8 cellular contexts compared by ENCODE assay signal in the genomic region with DNA sequence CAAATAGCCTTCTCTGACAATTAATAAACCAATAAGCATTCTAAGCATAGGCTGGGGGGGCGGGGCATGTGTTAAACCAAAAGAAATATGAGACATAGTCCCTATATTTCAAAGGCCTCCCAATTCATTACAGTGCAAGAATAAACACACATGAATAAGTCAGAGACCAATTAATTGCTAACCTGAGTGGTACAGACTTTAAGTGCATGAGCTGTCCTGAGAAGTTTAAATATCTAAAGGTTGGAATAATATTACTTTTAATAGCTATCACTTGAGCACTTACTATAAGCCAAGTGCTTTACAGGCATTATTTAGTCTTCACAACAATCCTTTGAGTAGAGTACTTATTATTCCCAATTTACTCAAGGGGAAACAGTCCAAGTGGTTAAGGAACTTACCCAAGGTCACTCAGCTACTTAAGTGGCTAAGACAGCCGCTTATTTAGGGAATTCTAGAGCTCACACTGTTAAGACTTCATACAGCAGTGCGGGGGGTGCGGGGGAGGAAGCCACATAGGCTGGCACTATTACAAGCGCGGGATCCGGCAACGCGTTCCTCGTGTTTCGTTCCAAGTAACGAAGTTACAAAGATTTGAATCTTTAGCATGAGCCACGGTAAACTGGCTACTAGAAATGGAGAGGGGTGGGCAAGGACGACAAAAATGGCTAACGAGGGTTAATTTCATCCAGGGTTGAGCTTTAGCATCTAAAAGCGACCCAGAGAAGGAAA. TPM values are rescaled to one million over a fixed set of nuclear protein-coding genes. Genes with fewer than 3 reads are reported as not detected.
DNase-seq lines count a peak whose midpoint lies in the region; ATAC-seq and TF ChIP-seq lines count a peak whose summit lies in the region.

No MANE protein-coding gene starts in this region.

- H3K9me3 ChIP-seq in liver (ENCODE audit: control insufficient read depth in 4 of 4, low read length in 3 of 4) (no peaks in the 10 kb centered on the region), subcutaneous abdominal adipose tissue (ENCODE audit: control insufficient read depth in 5 of 5, low read length in 5 of 5) (peaks cover 0 to 6% (median 0%) of the 10 kb centered on the region in 5 donors)

- H3K36me3 ChIP-seq in liver (ENCODE audit: control insufficient read depth in 4 of 4, insufficient read depth in 3 of 4, low read depth in 1 of 4, low read length in 3 of 4), result no peaks in the 10 kb centered on the region
- no peaks in the 10 kb centered on the region for H3K36me3 ChIP-seq in subcutaneous abdominal adipose tissue (ENCODE audit: control insufficient read depth in 5 of 5, insufficient read depth in 5 of 5, low read length in 5 of 5)

- H3K27ac ChIP-seq in liver (ENCODE audit: low read depth in 1 of 2, low read length in 2 of 2) (peak overlapping the region in 1 of 2 donors; percentile 81), subcutaneous abdominal adipose tissue (ENCODE audit: low read depth, low read length) (peak overlapping the region; percentile 82)

- H3K4me1 ChIP-seq in liver (ENCODE audit: control insufficient read depth in 4 of 4, insufficient read depth in 4 of 4, low read length in 3 of 4) (peaks cover 1 to 5% (median 4%) of the 10 kb centered on the region in 4 donors), subcutaneous abdominal adipose tissue (ENCODE audit: control insufficient read depth in 5 of 5, insufficient read depth in 5 of 5, low read length in 5 of 5) (peaks cover 0 to 16% (median 11%) of the 10 kb centered on the region in 5 donors)

- WGBS in liver, result 10% methylated on average over 16 of the region's 16 CpGs

- no peak for TF ChIP-seq RAD21 in liver (IDR thresholded peaks at IDR 0.05)

- H3K27me3 ChIP-seq in liver (ENCODE audit: control insufficient read depth in 4 of 4, insufficient read depth in 4 of 4, low read length in 3 of 4) (no peaks in the 10 kb centered on the region), subcutaneous abdominal adipose tissue (ENCODE audit: control insufficient read depth in 5 of 5, insufficient read depth in 4 of 5, low read length in 5 of 5) (no peaks in the 10 kb centered on the region)

- in situ Hi-C loops in astrocyte of the spinal cord (cut with HindIII; ENCODE audit: low sequenced_read_pairs), result no loop called here

- TF ChIP-seq CTCF in astrocyte of the spinal cord (IDR thresholded peaks at IDR 0.05; ENCODE audit: low read depth, low read length), result no peak
- TF ChIP-seq CTCF in liver (IDR thresholded peaks at IDR 0.05; ENCODE audit: low read depth, low read length, missing input control), result no peak

- no peak for ATAC-seq in HG03520 (IDR thresholded peaks at IDR 0.05; ENCODE audit: unreplicated experiment)
- no peak for ATAC-seq in GM21825 (IDR thresholded peaks at IDR 0.05; ENCODE audit: unreplicated experiment)

- H3K9ac ChIP-seq in liver (ENCODE audit: low read depth in 1 of 2, low read length in 2 of 2) (peak overlapping the region; percentile 35 to 66), subcutaneous abdominal adipose tissue (ENCODE audit: low read length in 5 of 5) (peak overlapping the region; percentile 29 to 83 (median 77))

- peak; percentile 32 for DNase-seq in ELF-1 (ENCODE audit: low read depth, low spot score)
- peak; percentile 45 for DNase-seq in NCI-H2227 (lab: John Stamatoyannopoulos, UW; ENCODE audit: unreplicated experiment)
- DNase-seq in astrocyte of the spinal cord (ENCODE audit: low read depth, low spot score), result peak; percentile 25
- no peak for DNase-seq in cerebellar nuclear complex (lab: John Stamatoyannopoulos, UW)

- H3K4me3 ChIP-seq in astrocyte of the spinal cord (ENCODE audit: low read depth, low read length), result peak overlapping the region; percentile 86
- H3K4me3 ChIP-seq in liver (ENCODE audit: low read depth in 1 of 3, low read length in 3 of 3), result peak overlapping the region; percentile 77 to 83 (median 78)
- H3K4me3 ChIP-seq in subcutaneous abdominal adipose tissue (ENCODE audit: low read depth in 1 of 5, low read length in 5 of 5), result peak overlapping the region; percentile 85 to 94 (median 87)

TF ChIP-seq in liver, 16 proteins besides CTCF, POLR2A, EP300 and RAD21:
- TF ChIP-seq, protein P1, sequence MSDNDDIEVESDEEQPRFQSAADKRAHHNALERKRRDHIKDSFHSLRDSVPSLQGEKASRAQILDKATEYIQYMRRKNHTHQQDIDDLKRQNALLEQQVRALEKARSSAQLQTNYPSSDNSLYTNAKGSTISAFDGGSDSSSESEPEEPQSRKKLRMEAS (IDR thresholded peaks at IDR 0.05), result no peak
- TF ChIP-seq RXRA (IDR thresholded peaks at IDR 0.05) (no peak), YY1 (IDR thresholded peaks at IDR 0.05) (no peak), SP1 (IDR thresholded peaks at IDR 0.05) (no peak), GABPA (IDR thresholded peaks at IDR 0.05 in 1 of 2, conservative IDR thresholded peaks at IDR 0.05 in 1 of 2) (no peak), TAF1 (conservative IDR thresholded peaks at IDR 0.05) (no peak), JUND (IDR thresholded peaks at IDR 0.05) (no peak), HNF4G (IDR thresholded peaks at IDR 0.05) (no peak), EGR1 (IDR thresholded peaks at IDR 0.05; ENCODE audit: low read depth in 2 of 2) (no peak), NR2F2 (IDR thresholded peaks at IDR 0.05) (no peak), FOXA1 (IDR thresholded peaks at IDR 0.05) (no peak), HNF4A (conservative IDR thresholded peaks at IDR 0.05) (no peak), FOXA2 (IDR thresholded peaks at IDR 0.05) (no peak)
- TF ChIP-seq, protein P2, sequence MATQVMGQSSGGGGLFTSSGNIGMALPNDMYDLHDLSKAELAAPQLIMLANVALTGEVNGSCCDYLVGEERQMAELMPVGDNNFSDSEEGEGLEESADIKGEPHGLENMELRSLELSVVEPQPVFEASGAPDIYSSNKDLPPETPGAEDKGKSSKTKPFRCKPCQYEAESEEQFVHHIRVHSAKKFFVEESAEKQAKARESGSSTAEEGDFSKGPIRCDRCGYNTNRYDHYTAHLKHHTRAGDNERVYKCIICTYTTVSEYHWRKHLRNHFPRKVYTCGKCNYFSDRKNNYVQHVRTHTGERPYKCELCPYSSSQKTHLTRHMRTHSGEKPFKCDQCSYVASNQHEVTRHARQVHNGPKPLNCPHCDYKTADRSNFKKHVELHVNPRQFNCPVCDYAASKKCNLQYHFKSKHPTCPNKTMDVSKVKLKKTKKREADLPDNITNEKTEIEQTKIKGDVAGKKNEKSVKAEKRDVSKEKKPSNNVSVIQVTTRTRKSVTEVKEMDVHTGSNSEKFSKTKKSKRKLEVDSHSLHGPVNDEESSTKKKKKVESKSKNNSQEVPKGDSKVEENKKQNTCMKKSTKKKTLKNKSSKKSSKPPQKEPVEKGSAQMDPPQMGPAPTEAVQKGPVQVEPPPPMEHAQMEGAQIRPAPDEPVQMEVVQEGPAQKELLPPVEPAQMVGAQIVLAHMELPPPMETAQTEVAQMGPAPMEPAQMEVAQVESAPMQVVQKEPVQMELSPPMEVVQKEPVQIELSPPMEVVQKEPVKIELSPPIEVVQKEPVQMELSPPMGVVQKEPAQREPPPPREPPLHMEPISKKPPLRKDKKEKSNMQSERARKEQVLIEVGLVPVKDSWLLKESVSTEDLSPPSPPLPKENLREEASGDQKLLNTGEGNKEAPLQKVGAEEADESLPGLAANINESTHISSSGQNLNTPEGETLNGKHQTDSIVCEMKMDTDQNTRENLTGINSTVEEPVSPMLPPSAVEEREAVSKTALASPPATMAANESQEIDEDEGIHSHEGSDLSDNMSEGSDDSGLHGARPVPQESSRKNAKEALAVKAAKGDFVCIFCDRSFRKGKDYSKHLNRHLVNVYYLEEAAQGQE (IDR thresholded peaks at IDR 0.05), result no peak
- TF ChIP-seq, protein P3, sequence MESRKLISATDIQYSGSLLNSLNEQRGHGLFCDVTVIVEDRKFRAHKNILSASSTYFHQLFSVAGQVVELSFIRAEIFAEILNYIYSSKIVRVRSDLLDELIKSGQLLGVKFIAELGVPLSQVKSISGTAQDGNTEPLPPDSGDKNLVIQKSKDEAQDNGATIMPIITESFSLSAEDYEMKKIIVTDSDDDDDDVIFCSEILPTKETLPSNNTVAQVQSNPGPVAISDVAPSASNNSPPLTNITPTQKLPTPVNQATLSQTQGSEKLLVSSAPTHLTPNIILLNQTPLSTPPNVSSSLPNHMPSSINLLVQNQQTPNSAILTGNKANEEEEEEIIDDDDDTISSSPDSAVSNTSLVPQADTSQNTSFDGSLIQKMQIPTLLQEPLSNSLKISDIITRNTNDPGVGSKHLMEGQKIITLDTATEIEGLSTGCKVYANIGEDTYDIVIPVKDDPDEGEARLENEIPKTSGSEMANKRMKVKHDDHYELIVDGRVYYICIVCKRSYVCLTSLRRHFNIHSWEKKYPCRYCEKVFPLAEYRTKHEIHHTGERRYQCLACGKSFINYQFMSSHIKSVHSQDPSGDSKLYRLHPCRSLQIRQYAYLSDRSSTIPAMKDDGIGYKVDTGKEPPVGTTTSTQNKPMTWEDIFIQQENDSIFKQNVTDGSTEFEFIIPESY (IDR thresholded peaks at IDR 0.05), result no peak
- TF ChIP-seq, protein P4, sequence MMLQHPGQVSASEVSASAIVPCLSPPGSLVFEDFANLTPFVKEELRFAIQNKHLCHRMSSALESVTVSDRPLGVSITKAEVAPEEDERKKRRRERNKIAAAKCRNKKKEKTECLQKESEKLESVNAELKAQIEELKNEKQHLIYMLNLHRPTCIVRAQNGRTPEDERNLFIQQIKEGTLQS (IDR thresholded peaks at IDR 0.05), result no peak

RNA-seq across cellular contexts. Expression of a gene that starts 1.4 kb away (rescaled TPM):
- total RNA-seq in liver, result 10 to 100 TPM; 40.9 to 55.9 TPM
- polyA plus RNA-seq in liver, result 10 to 100 TPM; 10.6 to 40.5 TPM

Comparison
In these comparisons a context has a peak if more than half of its experiments do, and no peak if none do; other contexts are left out.
1. DNase-seq: peak in ELF-1 (single experiment), NCI-H2227 (single experiment) and astrocyte of the spinal cord (single experiment); none in cerebellar nuclear complex (0 of 2).
2. Peak in every context shown above with its lines, with median percentiles within 50 percentile points of each other: H3K4me3 ChIP-seq.